ENCODE assay signal across 1 cellular context in the genomic region with DNA sequence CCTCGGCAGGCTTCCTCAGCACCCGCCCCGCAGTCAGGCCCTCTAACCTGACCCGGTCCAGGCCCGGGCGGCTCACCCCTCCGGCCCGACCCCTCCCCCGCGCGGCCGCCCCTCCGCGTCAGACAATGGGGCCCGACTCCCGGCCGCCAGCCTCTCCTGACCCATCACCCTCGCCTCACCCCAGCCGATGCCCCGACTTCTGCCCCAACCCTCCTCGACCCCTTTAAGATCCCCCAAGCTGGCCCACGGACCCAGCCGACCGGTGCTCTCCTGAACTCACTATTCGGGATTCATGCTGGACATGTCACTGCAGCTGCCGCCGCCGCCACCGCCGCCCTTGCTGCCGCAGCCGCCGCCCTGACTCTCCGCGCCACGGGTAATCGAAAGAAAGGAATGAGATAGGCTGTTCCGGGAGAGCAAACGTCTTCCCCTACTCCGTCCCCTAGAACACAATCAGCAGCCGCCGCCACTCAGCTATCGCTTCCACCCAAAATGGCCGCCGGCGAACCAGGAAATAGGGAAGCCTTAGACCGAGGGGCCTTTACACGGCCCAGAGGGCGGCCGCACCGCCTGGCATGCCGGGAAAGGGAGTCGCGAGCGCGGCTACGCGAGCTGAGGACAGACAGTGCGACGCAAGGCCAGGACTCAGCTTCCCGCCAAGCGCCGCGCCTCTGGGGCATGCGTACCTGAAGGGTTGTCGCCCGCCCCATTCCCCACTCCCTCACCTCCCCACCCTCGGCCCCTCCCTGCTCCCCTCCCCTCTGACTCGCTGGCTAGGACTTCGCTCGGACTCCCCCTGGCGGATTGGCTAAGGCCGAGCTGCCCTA.
TF ChIP-seq lines count a peak whose summit lies in the region.

A gene (minus strand): TSS at position 494 of the 827 bp plus-strand sequence. CDS start 191 bp downstream, at position 303.

TF ChIP-seq in K562, 482 proteins besides CTCF, POLR2A, EP300 and RAD21 (continued from another document and continues in another):
- TF ChIP-seq PTBP1 (IDR thresholded peaks at IDR 0.05; ENCODE audit: low read depth, low read length) (no peak), TCFL5 (CRISPR knock-in tag; conservative IDR thresholded peaks at IDR 0.05) (no peak), ZNF253 (CRISPR knock-in tag; conservative IDR thresholded peaks at IDR 0.05) (no peak), FOXJ2 (tag; IDR thresholded peaks at IDR 0.05) (no peak), MIER1 (IDR thresholded peaks at IDR 0.05; ENCODE audit: low read depth) (no peak), SOX6 (IDR thresholded peaks at IDR 0.05) (peak; percentile 17; the same call in 1 of the 2 replicates), SIX5 (IDR thresholded peaks at IDR 0.05; ENCODE audit: borderline replicate concordance in 1 of 2, insufficient read depth in 1 of 2, low read depth in 1 of 2, low read length in 2 of 2) (peak; percentile 86 to 92), TRIM28 (IDR thresholded peaks at IDR 0.05) (no peak; the same call in 1 of the 2 replicates), MCM5 (IDR thresholded peaks at IDR 0.05; ENCODE audit: low read depth) (no peak), HNRNPK (IDR thresholded peaks at IDR 0.05; ENCODE audit: low read depth, low read length, poor library complexity, severe bottlenecking) (no peak), ATF1 (CRISPR knock-in tag; IDR thresholded peaks at IDR 0.05) (peak; percentile 63; the same call in 1 of the 2 replicates), ATF1 (tag; IDR thresholded peaks at IDR 0.05) (peak; percentile 91), KDM2B (CRISPR knock-in tag; IDR thresholded peaks at IDR 0.05) (no peak), ARID1B (IDR thresholded peaks at IDR 0.05) (peak; percentile 11; the same call in 1 of the 2 replicates), PPARD (CRISPR knock-in tag; IDR thresholded peaks at IDR 0.05) (no peak), FOS (IDR thresholded peaks at IDR 0.05; ENCODE audit: extremely low read depth, insufficient read length) (no peak), KAT7 (CRISPR knock-in tag; IDR thresholded peaks at IDR 0.05; ENCODE audit: borderline replicate concordance) (no peak), ZNF644 (tag; IDR thresholded peaks at IDR 0.05; ENCODE audit: low read depth) (peak; percentile 81), ZC3H4 (CRISPR knock-in tag; IDR thresholded peaks at IDR 0.05; ENCODE audit: borderline replicate concordance) (no peak), ZNF695 (CRISPR knock-in tag; IDR thresholded peaks at IDR 0.05) (no peak), PTRF (tag; IDR thresholded peaks at IDR 0.05) (no peak), SPI1 (IDR thresholded peaks at IDR 0.05; ENCODE audit: borderline replicate concordance, low read depth, low read length) (peak; percentile 74; the same call in 1 of the 2 replicates), NR3C1 (CRISPR knock-in tag; IDR thresholded peaks at IDR 0.05) (no peak), HDAC1 (IDR thresholded peaks at IDR 0.05) (peak in 1 of 2 experiments; percentile 77; a peak in 2 of 4 replicates), ZZZ3 (IDR thresholded peaks at IDR 0.05) (no peak), RUNX1 (IDR thresholded peaks at IDR 0.05; ENCODE audit: low read depth) (no peak), RBM14 (IDR thresholded peaks at IDR 0.05; ENCODE audit: borderline replicate concordance, insufficient read depth, low read depth, low read length) (no peak), DNMT1 (IDR thresholded peaks at IDR 0.05) (no peak), XRCC4 (IDR thresholded peaks at IDR 0.05; ENCODE audit: extremely low read depth, insufficient read depth, insufficient read length) (no peak), ZNF274 (IDR thresholded peaks at IDR 0.05; ENCODE audit: borderline replicate concordance, low read depth, low read length) (no peak), KHSRP (IDR thresholded peaks at IDR 0.05) (0 out of 2 replicates have a peak, but pooled peaks have one; percentile 29), ZNF316 (IDR thresholded peaks at IDR 0.05) (no peak)
- TF ChIP-seq, protein P1, sequence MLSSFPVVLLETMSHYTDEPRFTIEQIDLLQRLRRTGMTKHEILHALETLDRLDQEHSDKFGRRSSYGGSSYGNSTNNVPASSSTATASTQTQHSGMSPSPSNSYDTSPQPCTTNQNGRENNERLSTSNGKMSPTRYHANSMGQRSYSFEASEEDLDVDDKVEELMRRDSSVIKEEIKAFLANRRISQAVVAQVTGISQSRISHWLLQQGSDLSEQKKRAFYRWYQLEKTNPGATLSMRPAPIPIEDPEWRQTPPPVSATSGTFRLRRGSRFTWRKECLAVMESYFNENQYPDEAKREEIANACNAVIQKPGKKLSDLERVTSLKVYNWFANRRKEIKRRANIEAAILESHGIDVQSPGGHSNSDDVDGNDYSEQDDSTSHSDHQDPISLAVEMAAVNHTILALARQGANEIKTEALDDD (IDR thresholded peaks at IDR 0.05) = no peak
- TF ChIP-seq, protein P2, sequence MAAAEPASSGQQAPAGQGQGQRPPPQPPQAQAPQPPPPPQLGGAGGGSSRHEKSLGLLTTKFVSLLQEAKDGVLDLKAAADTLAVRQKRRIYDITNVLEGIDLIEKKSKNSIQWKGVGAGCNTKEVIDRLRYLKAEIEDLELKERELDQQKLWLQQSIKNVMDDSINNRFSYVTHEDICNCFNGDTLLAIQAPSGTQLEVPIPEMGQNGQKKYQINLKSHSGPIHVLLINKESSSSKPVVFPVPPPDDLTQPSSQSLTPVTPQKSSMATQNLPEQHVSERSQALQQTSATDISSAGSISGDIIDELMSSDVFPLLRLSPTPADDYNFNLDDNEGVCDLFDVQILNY (CRISPR knock-in tag; IDR thresholded peaks at IDR 0.05) = no peak
- TF ChIP-seq, protein P3, sequence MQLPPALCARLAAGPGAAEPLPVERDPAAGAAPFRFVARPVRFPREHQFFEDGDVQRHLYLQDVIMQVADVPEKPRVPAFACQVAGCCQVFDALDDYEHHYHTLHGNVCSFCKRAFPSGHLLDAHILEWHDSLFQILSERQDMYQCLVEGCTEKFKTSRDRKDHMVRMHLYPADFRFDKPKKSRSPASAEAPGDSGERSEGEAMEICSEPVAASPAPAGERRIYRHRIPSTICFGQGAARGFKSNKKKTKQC (CRISPR knock-in tag; IDR thresholded peaks at IDR 0.05) = peak; percentile 65
- TF ChIP-seq, protein P4, sequence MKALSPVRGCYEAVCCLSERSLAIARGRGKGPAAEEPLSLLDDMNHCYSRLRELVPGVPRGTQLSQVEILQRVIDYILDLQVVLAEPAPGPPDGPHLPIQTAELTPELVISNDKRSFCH (CRISPR knock-in tag; IDR thresholded peaks at IDR 0.05) = no peak
- TF ChIP-seq, protein P4 (tag; IDR thresholded peaks at IDR 0.05) = no peak
- TF ChIP-seq, protein P5, sequence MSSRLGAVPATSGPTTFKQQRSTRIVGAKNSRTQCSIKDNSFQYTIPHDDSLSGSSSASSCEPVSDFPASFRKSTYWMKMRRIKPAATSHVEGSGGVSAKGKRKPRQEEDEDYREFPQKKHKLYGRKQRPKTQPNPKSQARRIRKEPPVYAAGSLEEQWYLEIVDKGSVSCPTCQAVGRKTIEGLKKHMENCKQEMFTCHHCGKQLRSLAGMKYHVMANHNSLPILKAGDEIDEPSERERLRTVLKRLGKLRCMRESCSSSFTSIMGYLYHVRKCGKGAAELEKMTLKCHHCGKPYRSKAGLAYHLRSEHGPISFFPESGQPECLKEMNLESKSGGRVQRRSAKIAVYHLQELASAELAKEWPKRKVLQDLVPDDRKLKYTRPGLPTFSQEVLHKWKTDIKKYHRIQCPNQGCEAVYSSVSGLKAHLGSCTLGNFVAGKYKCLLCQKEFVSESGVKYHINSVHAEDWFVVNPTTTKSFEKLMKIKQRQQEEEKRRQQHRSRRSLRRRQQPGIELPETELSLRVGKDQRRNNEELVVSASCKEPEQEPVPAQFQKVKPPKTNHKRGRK (tag; IDR thresholded peaks at IDR 0.05) = no peak
- TF ChIP-seq, protein P6, sequence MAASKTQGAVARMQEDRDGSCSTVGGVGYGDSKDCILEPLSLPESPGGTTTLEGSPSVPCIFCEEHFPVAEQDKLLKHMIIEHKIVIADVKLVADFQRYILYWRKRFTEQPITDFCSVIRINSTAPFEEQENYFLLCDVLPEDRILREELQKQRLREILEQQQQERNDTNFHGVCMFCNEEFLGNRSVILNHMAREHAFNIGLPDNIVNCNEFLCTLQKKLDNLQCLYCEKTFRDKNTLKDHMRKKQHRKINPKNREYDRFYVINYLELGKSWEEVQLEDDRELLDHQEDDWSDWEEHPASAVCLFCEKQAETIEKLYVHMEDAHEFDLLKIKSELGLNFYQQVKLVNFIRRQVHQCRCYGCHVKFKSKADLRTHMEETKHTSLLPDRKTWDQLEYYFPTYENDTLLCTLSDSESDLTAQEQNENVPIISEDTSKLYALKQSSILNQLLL (CRISPR knock-in tag; IDR thresholded peaks at IDR 0.05; ENCODE audit: borderline replicate concordance) = no peak
- TF ChIP-seq, protein P7, sequence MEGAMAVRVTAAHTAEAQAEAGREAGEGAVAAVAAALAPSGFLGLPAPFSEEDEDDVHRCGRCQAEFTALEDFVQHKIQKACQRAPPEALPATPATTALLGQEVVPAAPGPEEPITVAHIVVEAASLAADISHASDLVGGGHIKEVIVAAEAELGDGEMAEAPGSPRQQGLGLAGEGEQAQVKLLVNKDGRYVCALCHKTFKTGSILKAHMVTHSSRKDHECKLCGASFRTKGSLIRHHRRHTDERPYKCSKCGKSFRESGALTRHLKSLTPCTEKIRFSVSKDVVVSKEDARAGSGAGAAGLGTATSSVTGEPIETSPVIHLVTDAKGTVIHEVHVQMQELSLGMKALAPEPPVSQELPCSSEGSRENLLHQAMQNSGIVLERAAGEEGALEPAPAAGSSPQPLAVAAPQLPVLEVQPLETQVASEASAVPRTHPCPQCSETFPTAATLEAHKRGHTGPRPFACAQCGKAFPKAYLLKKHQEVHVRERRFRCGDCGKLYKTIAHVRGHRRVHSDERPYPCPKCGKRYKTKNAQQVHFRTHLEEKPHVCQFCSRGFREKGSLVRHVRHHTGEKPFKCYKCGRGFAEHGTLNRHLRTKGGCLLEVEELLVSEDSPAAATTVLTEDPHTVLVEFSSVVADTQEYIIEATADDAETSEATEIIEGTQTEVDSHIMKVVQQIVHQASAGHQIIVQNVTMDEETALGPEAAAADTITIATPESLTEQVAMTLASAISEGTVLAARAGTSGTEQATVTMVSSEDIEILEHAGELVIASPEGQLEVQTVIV (CRISPR knock-in tag; IDR thresholded peaks at IDR 0.05; ENCODE audit: borderline replicate concordance) = no peak
- TF ChIP-seq, protein P8, sequence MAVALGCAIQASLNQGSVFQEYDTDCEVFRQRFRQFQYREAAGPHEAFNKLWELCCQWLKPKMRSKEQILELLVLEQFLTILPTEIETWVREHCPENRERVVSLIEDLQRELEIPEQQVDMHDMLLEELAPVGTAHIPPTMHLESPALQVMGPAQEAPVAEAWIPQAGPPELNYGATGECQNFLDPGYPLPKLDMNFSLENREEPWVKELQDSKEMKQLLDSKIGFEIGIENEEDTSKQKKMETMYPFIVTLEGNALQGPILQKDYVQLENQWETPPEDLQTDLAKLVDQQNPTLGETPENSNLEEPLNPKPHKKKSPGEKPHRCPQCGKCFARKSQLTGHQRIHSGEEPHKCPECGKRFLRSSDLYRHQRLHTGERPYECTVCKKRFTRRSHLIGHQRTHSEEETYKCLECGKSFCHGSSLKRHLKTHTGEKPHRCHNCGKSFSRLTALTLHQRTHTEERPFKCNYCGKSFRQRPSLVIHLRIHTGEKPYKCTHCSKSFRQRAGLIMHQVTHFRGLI (CRISPR knock-in tag; IDR thresholded peaks at IDR 0.05) = no peak
